Comparison of ENCODE assay signal across 1 cellular context in genomic region chr5:132876020-132876759, GRCh38.
TF ChIP-seq lines count a peak whose summit lies in the region.

No MANE protein-coding gene starts in this region.

TF ChIP-seq in HepG2, 621 proteins besides CTCF, POLR2A, EP300 and RAD21 (continued from another document):
- TF ChIP-seq, protein P1, sequence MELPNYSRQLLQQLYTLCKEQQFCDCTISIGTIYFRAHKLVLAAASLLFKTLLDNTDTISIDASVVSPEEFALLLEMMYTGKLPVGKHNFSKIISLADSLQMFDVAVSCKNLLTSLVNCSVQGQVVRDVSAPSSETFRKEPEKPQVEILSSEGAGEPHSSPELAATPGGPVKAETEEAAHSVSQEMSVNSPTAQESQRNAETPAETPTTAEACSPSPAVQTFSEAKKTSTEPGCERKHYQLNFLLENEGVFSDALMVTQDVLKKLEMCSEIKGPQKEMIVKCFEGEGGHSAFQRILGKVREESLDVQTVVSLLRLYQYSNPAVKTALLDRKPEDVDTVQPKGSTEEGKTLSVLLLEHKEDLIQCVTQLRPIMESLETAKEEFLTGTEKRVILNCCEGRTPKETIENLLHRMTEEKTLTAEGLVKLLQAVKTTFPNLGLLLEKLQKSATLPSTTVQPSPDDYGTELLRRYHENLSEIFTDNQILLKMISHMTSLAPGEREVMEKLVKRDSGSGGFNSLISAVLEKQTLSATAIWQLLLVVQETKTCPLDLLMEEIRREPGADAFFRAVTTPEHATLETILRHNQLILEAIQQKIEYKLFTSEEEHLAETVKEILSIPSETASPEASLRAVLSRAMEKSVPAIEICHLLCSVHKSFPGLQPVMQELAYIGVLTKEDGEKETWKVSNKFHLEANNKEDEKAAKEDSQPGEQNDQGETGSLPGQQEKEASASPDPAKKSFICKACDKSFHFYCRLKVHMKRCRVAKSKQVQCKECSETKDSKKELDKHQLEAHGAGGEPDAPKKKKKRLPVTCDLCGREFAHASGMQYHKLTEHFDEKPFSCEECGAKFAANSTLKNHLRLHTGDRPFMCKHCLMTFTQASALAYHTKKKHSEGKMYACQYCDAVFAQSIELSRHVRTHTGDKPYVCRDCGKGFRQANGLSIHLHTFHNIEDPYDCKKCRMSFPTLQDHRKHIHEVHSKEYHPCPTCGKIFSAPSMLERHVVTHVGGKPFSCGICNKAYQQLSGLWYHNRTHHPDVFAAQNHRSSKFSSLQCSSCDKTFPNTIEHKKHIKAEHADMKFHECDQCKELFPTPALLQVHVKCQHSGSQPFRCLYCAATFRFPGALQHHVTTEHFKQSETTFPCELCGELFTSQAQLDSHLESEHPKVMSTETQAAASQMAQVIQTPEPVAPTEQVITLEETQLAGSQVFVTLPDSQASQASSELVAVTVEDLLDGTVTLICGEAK (IDR thresholded peaks at IDR 0.05) = peak; percentile 47
- TF ChIP-seq, protein P1 (CRISPR knock-in tag; IDR thresholded peaks at IDR 0.05) = peak; percentile 70; the same call in 1 of the 2 replicates
- TF ChIP-seq SRF (IDR thresholded peaks at IDR 0.05; ENCODE audit: low read depth, low read length) = no peak
- TF ChIP-seq PPARG (CRISPR knock-in tag; conservative IDR thresholded peaks at IDR 0.05) = no peak
- peak; percentile 25; the same call in 1 of the 2 replicates for TF ChIP-seq RARA (CRISPR knock-in tag; IDR thresholded peaks at IDR 0.05)
- TF ChIP-seq, protein P2, sequence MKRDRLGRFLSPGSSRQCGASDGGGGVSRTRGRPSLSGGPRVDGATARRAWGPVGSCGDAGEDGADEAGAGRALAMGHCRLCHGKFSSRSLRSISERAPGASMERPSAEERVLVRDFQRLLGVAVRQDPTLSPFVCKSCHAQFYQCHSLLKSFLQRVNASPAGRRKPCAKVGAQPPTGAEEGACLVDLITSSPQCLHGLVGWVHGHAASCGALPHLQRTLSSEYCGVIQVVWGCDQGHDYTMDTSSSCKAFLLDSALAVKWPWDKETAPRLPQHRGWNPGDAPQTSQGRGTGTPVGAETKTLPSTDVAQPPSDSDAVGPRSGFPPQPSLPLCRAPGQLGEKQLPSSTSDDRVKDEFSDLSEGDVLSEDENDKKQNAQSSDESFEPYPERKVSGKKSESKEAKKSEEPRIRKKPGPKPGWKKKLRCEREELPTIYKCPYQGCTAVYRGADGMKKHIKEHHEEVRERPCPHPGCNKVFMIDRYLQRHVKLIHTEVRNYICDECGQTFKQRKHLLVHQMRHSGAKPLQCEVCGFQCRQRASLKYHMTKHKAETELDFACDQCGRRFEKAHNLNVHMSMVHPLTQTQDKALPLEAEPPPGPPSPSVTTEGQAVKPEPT (CRISPR knock-in tag; IDR thresholded peaks at IDR 0.05; ENCODE audit: low read depth) = no peak
- peak; percentile 19; the same call in 1 of the 2 replicates for TF ChIP-seq MED1 (CRISPR knock-in tag; IDR thresholded peaks at IDR 0.05)
- no peak for TF ChIP-seq ARNT (IDR thresholded peaks at IDR 0.05)
- TF ChIP-seq HDAC6 (IDR thresholded peaks at IDR 0.05; ENCODE audit: low read depth, low read length) = no peak
- 0 out of 2 replicates have a peak, but pooled peaks have one; percentile 23 for TF ChIP-seq ZNF317 (CRISPR knock-in tag; IDR thresholded peaks at IDR 0.05)
